Comparison of ENCODE assay signal across 1 cellular context in the genomic region with DNA sequence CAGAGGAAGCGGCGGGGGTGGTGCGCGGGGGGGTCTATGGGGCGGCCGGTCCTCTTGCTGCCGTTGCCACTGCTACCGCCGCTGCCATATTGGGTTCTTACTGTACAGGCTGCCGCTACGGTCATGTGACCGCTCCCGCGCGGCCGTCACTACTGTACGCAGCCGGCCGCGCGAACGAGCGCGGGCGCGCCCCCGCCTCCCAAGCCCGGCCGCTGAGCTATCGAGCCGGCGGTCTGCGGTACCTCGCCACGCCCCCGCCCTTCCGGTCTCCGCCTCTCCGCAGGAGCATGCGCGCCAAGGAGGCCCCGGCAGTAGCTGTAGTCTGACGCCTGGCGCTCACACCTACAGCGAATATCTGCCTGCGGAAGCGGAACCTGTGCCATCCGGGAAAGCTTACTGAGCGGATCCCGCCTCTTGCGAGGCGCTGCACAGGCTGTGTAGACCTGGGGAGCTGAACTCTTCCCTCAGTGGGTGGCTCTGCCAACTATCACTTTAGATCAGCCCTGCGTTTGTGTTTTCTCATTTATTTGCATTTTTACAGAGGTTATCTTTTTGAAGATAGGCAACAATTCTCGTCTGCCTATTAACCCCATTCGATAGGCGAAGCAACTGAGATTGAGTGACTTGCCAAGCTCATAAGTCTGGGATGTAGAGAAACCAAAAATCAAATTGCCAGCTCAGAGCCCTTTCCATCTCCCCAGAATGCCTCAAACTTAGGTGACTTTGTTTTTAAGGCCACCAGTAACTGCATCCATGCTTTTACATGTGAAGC.
TF ChIP-seq lines count a peak whose summit lies in the region.

TSS of gene ASXL2 (minus strand) at position 127 of the 772 bp plus-strand sequence. CDS start 265 bp downstream, outside the sequence.

TF ChIP-seq in K562, 482 proteins besides CTCF, POLR2A, EP300 and RAD21 (continued from another document and continues in another):
- TF ChIP-seq HINFP (tag; conservative IDR thresholded peaks at IDR 0.05; ENCODE audit: low read depth) = no peak
- TF ChIP-seq GTF2F1 (IDR thresholded peaks at IDR 0.05; ENCODE audit: low read depth, low read length) = 0 out of 2 replicates have a peak, but pooled peaks have one; percentile 46
- peak; percentile 68 for TF ChIP-seq CREB1 (IDR thresholded peaks at IDR 0.05)
- peak; percentile 64; the same call in 1 of the 2 replicates for TF ChIP-seq CREB1 (CRISPR knock-in tag; IDR thresholded peaks at IDR 0.05)
- TF ChIP-seq ZNF717 (CRISPR knock-in tag; IDR thresholded peaks at IDR 0.05) = no peak
- TF ChIP-seq, protein P1, sequence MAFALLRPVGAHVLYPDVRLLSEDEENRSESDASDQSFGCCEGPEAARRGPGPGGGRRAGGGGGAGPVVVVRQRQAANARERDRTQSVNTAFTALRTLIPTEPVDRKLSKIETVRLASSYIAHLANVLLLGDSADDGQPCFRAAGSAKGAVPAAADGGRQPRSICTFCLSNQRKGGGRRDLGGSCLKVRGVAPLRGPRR (CRISPR knock-in tag; IDR thresholded peaks at IDR 0.05) = no peak
- TF ChIP-seq RNF2 (IDR thresholded peaks at IDR 0.05) = peak; percentile 56; the same call in 1 of the 2 replicates
- no peak for TF ChIP-seq IRF2 (CRISPR knock-in tag; IDR thresholded peaks at IDR 0.05)
- peak; percentile 96 for TF ChIP-seq L3MBTL2 (IDR thresholded peaks at IDR 0.05)
- TF ChIP-seq SMARCA5 (IDR thresholded peaks at IDR 0.05) = no peak
- peak; percentile 42 for TF ChIP-seq POU5F1 (IDR thresholded peaks at IDR 0.05; ENCODE audit: borderline replicate concordance, low read depth, low read length, partially characterized antibody)
- TF ChIP-seq, protein P2, sequence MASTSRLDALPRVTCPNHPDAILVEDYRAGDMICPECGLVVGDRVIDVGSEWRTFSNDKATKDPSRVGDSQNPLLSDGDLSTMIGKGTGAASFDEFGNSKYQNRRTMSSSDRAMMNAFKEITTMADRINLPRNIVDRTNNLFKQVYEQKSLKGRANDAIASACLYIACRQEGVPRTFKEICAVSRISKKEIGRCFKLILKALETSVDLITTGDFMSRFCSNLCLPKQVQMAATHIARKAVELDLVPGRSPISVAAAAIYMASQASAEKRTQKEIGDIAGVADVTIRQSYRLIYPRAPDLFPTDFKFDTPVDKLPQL (IDR thresholded peaks at IDR 0.05; ENCODE audit: extremely low read depth, insufficient read length) = no peak
- TF ChIP-seq ZNF785 (CRISPR knock-in tag; IDR thresholded peaks at IDR 0.05) = no peak
- TF ChIP-seq HNRNPH1 (optimal IDR thresholded peaks at IDR 0.05; ENCODE audit: low read depth, low read length) = no peak
- no peak for TF ChIP-seq RBM15 (IDR thresholded peaks at IDR 0.05; ENCODE audit: insufficient read depth, low read length)
- peak; percentile 63; the same call in 1 of the 2 replicates for TF ChIP-seq SPI1 (IDR thresholded peaks at IDR 0.05; ENCODE audit: borderline replicate concordance, low read depth, low read length)
- no peak for TF ChIP-seq TAL1 (IDR thresholded peaks at IDR 0.05)
- TF ChIP-seq ELF1 (tag; IDR thresholded peaks at IDR 0.05) = peak; percentile 87
- TF ChIP-seq ZZZ3 (IDR thresholded peaks at IDR 0.05) = no peak
- TF ChIP-seq, protein P3, sequence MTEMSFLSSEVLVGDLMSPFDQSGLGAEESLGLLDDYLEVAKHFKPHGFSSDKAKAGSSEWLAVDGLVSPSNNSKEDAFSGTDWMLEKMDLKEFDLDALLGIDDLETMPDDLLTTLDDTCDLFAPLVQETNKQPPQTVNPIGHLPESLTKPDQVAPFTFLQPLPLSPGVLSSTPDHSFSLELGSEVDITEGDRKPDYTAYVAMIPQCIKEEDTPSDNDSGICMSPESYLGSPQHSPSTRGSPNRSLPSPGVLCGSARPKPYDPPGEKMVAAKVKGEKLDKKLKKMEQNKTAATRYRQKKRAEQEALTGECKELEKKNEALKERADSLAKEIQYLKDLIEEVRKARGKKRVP (CRISPR knock-in tag; IDR thresholded peaks at IDR 0.05) = no peak
- TF ChIP-seq BHLHE40 (IDR thresholded peaks at IDR 0.05; ENCODE audit: low read length) = peak; percentile 71
- peak; percentile 47 to 64; a peak in 1 of 4 replicates for TF ChIP-seq SIN3A (IDR thresholded peaks at IDR 0.05; ENCODE audit: borderline replicate concordance in 2 of 2, control insufficient read depth in 1 of 2, low read depth in 2 of 2, low read length in 2 of 2)
- TF ChIP-seq TRIM28 (IDR thresholded peaks at IDR 0.05) = no peak
- TF ChIP-seq NONO (IDR thresholded peaks at IDR 0.05; ENCODE audit: low read depth in 2 of 2, low read length in 1 of 2) = no peak
- no peak for TF ChIP-seq ZNF79 (CRISPR knock-in tag; IDR thresholded peaks at IDR 0.05; ENCODE audit: low read depth)
- TF ChIP-seq MIER1 (IDR thresholded peaks at IDR 0.05; ENCODE audit: low read depth) = no peak
- no peak for TF ChIP-seq ZNF311 (CRISPR knock-in tag; IDR thresholded peaks at IDR 0.05)
- TF ChIP-seq, protein P4, sequence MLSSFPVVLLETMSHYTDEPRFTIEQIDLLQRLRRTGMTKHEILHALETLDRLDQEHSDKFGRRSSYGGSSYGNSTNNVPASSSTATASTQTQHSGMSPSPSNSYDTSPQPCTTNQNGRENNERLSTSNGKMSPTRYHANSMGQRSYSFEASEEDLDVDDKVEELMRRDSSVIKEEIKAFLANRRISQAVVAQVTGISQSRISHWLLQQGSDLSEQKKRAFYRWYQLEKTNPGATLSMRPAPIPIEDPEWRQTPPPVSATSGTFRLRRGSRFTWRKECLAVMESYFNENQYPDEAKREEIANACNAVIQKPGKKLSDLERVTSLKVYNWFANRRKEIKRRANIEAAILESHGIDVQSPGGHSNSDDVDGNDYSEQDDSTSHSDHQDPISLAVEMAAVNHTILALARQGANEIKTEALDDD (IDR thresholded peaks at IDR 0.05) = no peak
- TF ChIP-seq DPF2 (IDR thresholded peaks at IDR 0.05) = no peak
- no peak for TF ChIP-seq ZSCAN32 (CRISPR knock-in tag; IDR thresholded peaks at IDR 0.05)
- no peak for TF ChIP-seq ZNF740 (CRISPR knock-in tag; IDR thresholded peaks at IDR 0.05)
- no peak for TF ChIP-seq ZNF740 (tag; IDR thresholded peaks at IDR 0.05)
- TF ChIP-seq FOXA1 (IDR thresholded peaks at IDR 0.05; ENCODE audit: borderline replicate concordance) = no peak
- peak in 1 of 2 experiments; percentile 70; a peak in 1 of 3 replicates for TF ChIP-seq CBX3 (IDR thresholded peaks at IDR 0.05; ENCODE audit: borderline replicate concordance in 1 of 2, low read length in 2 of 2)
- TF ChIP-seq, protein P5, sequence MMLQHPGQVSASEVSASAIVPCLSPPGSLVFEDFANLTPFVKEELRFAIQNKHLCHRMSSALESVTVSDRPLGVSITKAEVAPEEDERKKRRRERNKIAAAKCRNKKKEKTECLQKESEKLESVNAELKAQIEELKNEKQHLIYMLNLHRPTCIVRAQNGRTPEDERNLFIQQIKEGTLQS (IDR thresholded peaks at IDR 0.05) = no peak
- TF ChIP-seq, protein P5 (CRISPR knock-in tag; conservative IDR thresholded peaks at IDR 0.05) = peak; percentile 53; the same call in 1 of the 2 replicates
- TF ChIP-seq RBM25 (IDR thresholded peaks at IDR 0.05; ENCODE audit: low read depth, low read length, severe bottlenecking) = no peak
- no peak for TF ChIP-seq NR0B1 (IDR thresholded peaks at IDR 0.05; ENCODE audit: partially characterized antibody)
- peak; percentile 87 for TF ChIP-seq MGA (IDR thresholded peaks at IDR 0.05)
- peak; percentile 75 for TF ChIP-seq ETV1 (tag; conservative IDR thresholded peaks at IDR 0.05; ENCODE audit: low read depth)
- peak; percentile 78; the same call in 1 of the 2 replicates for TF ChIP-seq ZNF197 (CRISPR knock-in tag; IDR thresholded peaks at IDR 0.05; ENCODE audit: low read depth)
